Comparison of ENCODE assay signal across 8 cellular contexts in genomic region chr1:120620693-120620969, GRCh38.
A peak's percentile ranks its signal among the peaks of the same experiment; 100 is the strongest.
DNase-seq lines count a peak whose midpoint lies in the region; ATAC-seq, FAIRE-seq and TF ChIP-seq lines count a peak whose summit lies in the region.
"Not testable (repeated sequence)": the region's sequence is repeated elsewhere in the genome, so short reads cannot be mapped to it uniquely, and the experiment has no call there.

No MANE protein-coding gene starts in this region.

- DNase-seq in GM23338 (ENCODE audit: low spot score); K562 (ENCODE audit: extremely low read depth in 1 of 4, low spot score in 3 of 4); Right ventricle myocardium superior; heart right ventricle; left ventricle myocardium superior; left lobe of liver (ENCODE audit: low spot score); psoas muscle; gastrocnemius medialis: not testable (repeated sequence)

- CTCF ChIA-PET in K562 (lab: Yijun Ruan, JAX; ENCODE audit: low intra/inter-chr PET ratio) = not testable (repeated sequence)

- H3K9me1 ChIP-seq in K562 (ENCODE audit: control insufficient read depth, insufficient read depth, low read length) = not testable (repeated sequence)

- not testable (repeated sequence) for H3K27ac Mint-ChIP-seq in GM23338

- not testable (repeated sequence) for H3K9me3 Mint-ChIP-seq in GM23338

- FAIRE-seq in K562 (lab: Jason Lieb, UNC) = not testable (repeated sequence)

- not testable (repeated sequence) for H3K36me3 Mint-ChIP-seq in GM23338 (ENCODE audit: low read depth)

- POLR2A ChIA-PET in K562 (lab: Yijun Ruan, JAX) = not testable (repeated sequence)

- not testable (repeated sequence) for H3K9me2 ChIP-seq in GM23338 (ENCODE audit: insufficient read depth)

- H3K4me3 ChIP-seq in GM23338, K562, heart right ventricle, psoas muscle, gastrocnemius medialis: not testable (repeated sequence)

- ATAC-seq in GM23338 (peak; percentile 82), K562 (peak; percentile 78), Right ventricle myocardium superior (ENCODE audit: poor library complexity) (peak; percentile 88), heart right ventricle (peak; percentile 74 to 92 (median 87)), left ventricle myocardium superior (peak; percentile 89), left lobe of liver (peak; percentile 7), psoas muscle (peak; percentile 79 to 86 (median 82)), gastrocnemius medialis (peak; percentile 58 to 79)

- not testable (repeated sequence) for TF ChIP-seq POLR2A in K562 (conservative IDR thresholded peaks at IDR 0.05); gastrocnemius medialis (IDR thresholded peaks at IDR 0.05)

- TF ChIP-seq RAD21 in K562 (CRISPR knock-in tag; conservative IDR thresholded peaks at IDR 0.05 in 1 of 2, IDR thresholded peaks at IDR 0.05 in 1 of 2) = not testable (repeated sequence)

- not testable (repeated sequence) for TF ChIP-seq CTCF in GM23338 (conservative IDR thresholded peaks at IDR 0.05; ENCODE audit: low read depth in 2 of 2); K562 (IDR thresholded peaks at IDR 0.05 in 2 of 3, conservative IDR thresholded peaks at IDR 0.05 in 1 of 3; ENCODE audit: insufficient read depth in 2 of 3, low read depth in 1 of 3, low read length in 3 of 3); heart right ventricle (IDR thresholded peaks at IDR 0.05); psoas muscle (IDR thresholded peaks at IDR 0.05); gastrocnemius medialis (IDR thresholded peaks at IDR 0.05 in 4 of 5, conservative IDR thresholded peaks at IDR 0.05 in 1 of 5)

- H3K27me3 ChIP-seq in GM23338 (ENCODE audit: insufficient read depth); K562 (ENCODE audit: control insufficient read depth in 2 of 2, insufficient read depth in 2 of 2, low read length in 2 of 2); heart right ventricle; psoas muscle (ENCODE audit: insufficient read depth in 3 of 3, low read length in 2 of 3); gastrocnemius medialis: not testable (repeated sequence)

- not testable (repeated sequence) for BruUV-seq in K562 (replicated peaks; lab: Mats Ljungman, UMichigan)

- H3K9ac ChIP-seq in K562 (ENCODE audit: insufficient read depth in 1 of 2, low read depth in 2 of 2, low read length in 2 of 2) = not testable (repeated sequence)

- not testable (repeated sequence) for H3F3A ChIP-seq in GM23338 (replicated peaks; ENCODE audit: low read depth)

- H3K79me2 ChIP-seq in GM23338 (replicated peaks; ENCODE audit: insufficient read depth); K562 (ENCODE audit: control insufficient read depth, insufficient read depth, low read length): not testable (repeated sequence)

- H3K4me2 ChIP-seq in GM23338; K562 (ENCODE audit: insufficient read depth, low read length): not testable (repeated sequence)

- not testable (repeated sequence) for H4K20me1 ChIP-seq in GM23338 (replicated peaks; ENCODE audit: insufficient read depth); K562 (replicated peaks; ENCODE audit: control insufficient read depth, insufficient read depth, low read length)

- H3K4me3 Mint-ChIP-seq in GM23338 = not testable (repeated sequence)

- not testable (repeated sequence) for H3K36me3 ChIP-seq in GM23338 (ENCODE audit: insufficient read depth); K562 (ENCODE audit: control insufficient read depth, insufficient read depth, low read length); heart right ventricle; psoas muscle (ENCODE audit: insufficient read depth in 1 of 2, low read depth in 1 of 2); gastrocnemius medialis

- TF ChIP-seq EP300 in K562 (IDR thresholded peaks at IDR 0.05; ENCODE audit: low read length) = not testable (repeated sequence)

- in situ Hi-C loops in K562 (cut with MboI); gastrocnemius medialis (cut with MboI; ENCODE audit: low sequenced_read_pairs in 4 of 4): not testable (repeated sequence)

- intact Hi-C loops in K562 (cut with micrococcal nuclease); Right ventricle myocardium superior (cut with DNase I); heart right ventricle (cut with DNase I); left ventricle myocardium superior (cut with micrococcal nuclease); psoas muscle (cut with DNase I); gastrocnemius medialis (cut with DNase I; ENCODE audit: low total_unique reads): not testable (repeated sequence)

- H2AFZ ChIP-seq in GM23338; K562 (ENCODE audit: low read depth, low read length): not testable (repeated sequence)

- not testable (repeated sequence) for H3K27ac ChIP-seq in GM23338 (ENCODE audit: low read depth); K562 (ENCODE audit: extremely low read depth, low read depth, low read length); heart right ventricle; psoas muscle; gastrocnemius medialis

- not testable (repeated sequence) for H3K4me1 Mint-ChIP-seq in GM23338

- H3K4me1 ChIP-seq in GM23338 (ENCODE audit: insufficient read depth); K562 (replicated peaks in 1 of 2; ENCODE audit: control insufficient read depth in 2 of 2, insufficient read depth in 2 of 2, low read length in 2 of 2); heart right ventricle; psoas muscle; gastrocnemius medialis: not testable (repeated sequence)

- H3K27me3 Mint-ChIP-seq in GM23338 (ENCODE audit: insufficient read depth, low read depth, poor library complexity) = not testable (repeated sequence)

- WGBS in K562 (ENCODE audit: insufficient coverage, low coverage, missing lambda C conversion rate) = no CpG with 5 or more reads among the region's 5 CpGs
- WGBS in heart right ventricle, 2 donors = no CpG with 5 or more reads among the region's 5 CpGs
- WGBS in psoas muscle, 3 donors = no CpG with 5 or more reads among the region's 5 CpGs

- H3K9me3 ChIP-seq in K562 (replicated peaks; ENCODE audit: control insufficient read depth, insufficient read depth, low read depth, low read length); heart right ventricle; psoas muscle; gastrocnemius medialis: not testable (repeated sequence)

Comparison
In these comparisons a context has a peak if more than half of its experiments do, and no peak if none do; other contexts are left out.
1. ATAC-seq: peak in every context shown above with its lines; median percentile 89 in left ventricle myocardium superior; 88 in Right ventricle myocardium superior; 87 in heart right ventricle; 82 in GM23338; 82 in psoas muscle; 78 in K562; 68 in gastrocnemius medialis; 7 in left lobe of liver.